ENCODE assay signal across 9 cellular contexts in the genomic region with DNA sequence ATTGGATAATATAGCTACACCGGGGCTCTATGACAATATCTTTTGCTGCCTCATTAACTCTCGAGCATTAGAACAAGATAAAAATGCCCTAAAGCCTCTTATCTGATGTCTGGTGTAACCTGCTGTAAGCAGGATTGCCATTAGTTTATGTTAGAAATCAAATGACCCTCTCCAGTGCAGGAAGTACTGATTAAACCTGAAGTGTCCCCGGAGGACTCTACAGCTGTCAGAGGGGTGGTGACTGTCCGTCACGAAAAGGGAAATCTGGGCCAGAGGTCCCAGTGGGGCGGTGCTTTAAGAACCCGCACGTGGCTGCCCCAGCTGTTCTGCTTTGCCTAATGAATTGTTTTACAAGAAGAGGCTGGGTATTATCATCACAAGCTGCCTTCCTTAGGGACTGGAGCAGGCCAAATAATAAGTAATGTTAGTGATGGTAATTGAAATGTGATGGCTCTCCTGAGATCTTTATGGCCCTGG. TPM values are rescaled to one million over a fixed set of nuclear protein-coding genes. Genes with fewer than 3 reads are reported as not detected.
DNase-seq lines count a peak whose midpoint lies in the region; ATAC-seq and TF ChIP-seq lines count a peak whose summit lies in the region.
"Had no signal": no experiment of that assay in that cellular context is flagged by ENCODE, and none has a peak within 500 bp of the region (broad histone marks: within the 10 kb centered on the region; RNA-seq: fewer than 3 reads in every experiment).

No MANE protein-coding gene starts in this region.

- peak overlapping the region in 2 of 3 donors; percentile 6 to 51 for H3K9ac ChIP-seq in skeletal muscle tissue (ENCODE audit: low read depth in 1 of 3, low read length in 3 of 3)

- H3K36me3 ChIP-seq in cardiac muscle cell, result no peaks in the 10 kb centered on the region
- H3K36me3 ChIP-seq in skeletal muscle tissue (ENCODE audit: control insufficient read depth in 3 of 3, insufficient read depth in 3 of 3, low read length in 3 of 3), result no peaks in the 10 kb centered on the region

- no peak overlapping the region for H3K4me3 ChIP-seq in cardiac muscle cell
- peak overlapping the region in 1 of 3 donors; percentile 35 for H3K4me3 ChIP-seq in skeletal muscle tissue (ENCODE audit: low read length in 3 of 3)

- ATAC-seq in HG02798 (IDR thresholded peaks at IDR 0.05; ENCODE audit: poor library complexity, unreplicated experiment) (peak; percentile 41), GM18511 (IDR thresholded peaks at IDR 0.05; ENCODE audit: unreplicated experiment) (no peak), GM19397 (IDR thresholded peaks at IDR 0.05; ENCODE audit: unreplicated experiment) (no peak), GM21786 (IDR thresholded peaks at IDR 0.05; ENCODE audit: unreplicated experiment) (no peak)
- ATAC-seq: stimulated activated effector memory CD8-positive, alpha-beta T cell treated with anti-CD3 and anti-CD28 coated beads, Interleukin-12 subunit alpha, Interleukin-12 subunit beta, amount 100 ng/mL, for 72 hours had no signal

- H3K4me1 ChIP-seq in cardiac muscle cell (ENCODE audit: low read depth) (peaks cover 32% of the 10 kb centered on the region), skeletal muscle tissue (ENCODE audit: control insufficient read depth in 3 of 3, insufficient read depth in 3 of 3, low read length in 3 of 3) (peaks cover 6 to 11% (median 8%) of the 10 kb centered on the region in 3 donors)

- H3K27ac ChIP-seq in cardiac muscle cell, result no peak overlapping the region
- H3K27ac ChIP-seq in skeletal muscle tissue (ENCODE audit: low read depth, low read length), result peak overlapping the region; percentile 77

- H3K9me3 ChIP-seq in cardiac muscle cell (ENCODE audit: low read depth) (no peaks in the 10 kb centered on the region), skeletal muscle tissue (ENCODE audit: control insufficient read depth in 3 of 3, low read length in 3 of 3) (no peaks in the 10 kb centered on the region)

- DNase-seq in NCI-H526 treated with DMSO at 0.1 percent for 48 hours (lab: John Stamatoyannopoulos, UW) (peak; percentile 44), cardiac muscle cell (ENCODE audit: low read depth in 1 of 2, low spot score in 1 of 2) (peak; percentile 28 to 71)
- no peak for DNase-seq in stimulated activated CD4-positive, alpha-beta T cell treated with anti-CD3 and anti-CD28 coated beads, Interleukin-4, amount 100 ng/mL, for 4 hours

- no peak for TF ChIP-seq CTCF in cardiac muscle cell (IDR thresholded peaks at IDR 0.05; ENCODE audit: low read depth, low read length)

- no peaks in the 10 kb centered on the region for H3K27me3 ChIP-seq in cardiac muscle cell
- no peaks in the 10 kb centered on the region for H3K27me3 ChIP-seq in skeletal muscle tissue (ENCODE audit: control insufficient read depth in 3 of 3, insufficient read depth in 3 of 3, low read length in 3 of 3)

RNA-seq across cellular contexts. Expression of gene LIN52, which starts 55.7 kb away (rescaled TPM):
- 7.0 and 8.1 TPM in 2 replicates for total RNA-seq in cardiac muscle cell
- 12.6 and 14.4 TPM in 2 replicates for polyA plus RNA-seq in cardiac muscle cell
- 11.5 TPM for total RNA-seq in skeletal muscle tissue

RNA-seq across cellular contexts. Expression of gene ALDH6A1, which starts 56.2 kb away (rescaled TPM):
- total RNA-seq in cardiac muscle cell, result 43.0 and 55.5 TPM in 2 replicates
- polyA plus RNA-seq in cardiac muscle cell, result 53.7 and 95.8 TPM in 2 replicates
- 24.0 TPM for total RNA-seq in skeletal muscle tissue

Comparison
In these comparisons a context has a peak if more than half of its experiments do, and no peak if none do; other contexts are left out.
1. DNase-seq: peak in NCI-H526 treated with DMSO at 0.1 percent for 48 hours (single experiment) and cardiac muscle cell (2 of 2); none in stimulated activated CD4-positive, alpha-beta T cell treated with anti-CD3 and anti-CD28 coated beads, Interleukin-4, amount 100 ng/mL, for 4 hours (0 of 2).